9 cellular contexts compared by ENCODE assay signal in genomic region chr11:16923987-16924386, GRCh38.
DNase-seq lines count a peak whose midpoint lies in the region; ATAC-seq, FAIRE-seq and TF ChIP-seq lines count a peak whose summit lies in the region.
"Had no signal": no experiment of that assay in that cellular context is flagged by ENCODE, and none has a peak within 500 bp of the region (broad histone marks: within the 10 kb centered on the region; RNA-seq: fewer than 3 reads in every experiment).

No MANE protein-coding gene starts in this region.

- H3K27me3 Mint-ChIP-seq in progenitor cell of endocrine pancreas (peaks cover 4% of the 10 kb centered on the region), HFFc6 (ENCODE audit: insufficient read depth) (peaks cover 35% of the 10 kb centered on the region)

- peak overlapping the region in 2 of 3 experiments; percentile 72 to 82 for H3K4me3 ChIP-seq in mammary epithelial cell (replicated peaks in 1 of 3; ENCODE audit: insufficient read depth in 1 of 3, low read depth in 2 of 3, low read length in 3 of 3)

- H3K4me3 Mint-ChIP-seq in progenitor cell of endocrine pancreas (ENCODE audit: low read depth) (peak overlapping the region; percentile 80), HFFc6 (no peak overlapping the region)

- peak overlapping the region; percentile 85 for H3K9ac ChIP-seq in mammary epithelial cell (ENCODE audit: insufficient read depth, low read length)

- H3K27ac ChIP-seq in mammary epithelial cell (ENCODE audit: insufficient read depth, low read depth, low read length) = peak overlapping the region; percentile 70

- H3K27ac Mint-ChIP-seq in progenitor cell of endocrine pancreas = peak overlapping the region; percentile 92
- no peak overlapping the region for H3K27ac Mint-ChIP-seq in HFFc6
- no peak overlapping the region for H3K27ac Mint-ChIP-seq in activated naive CD4-positive, alpha-beta T cell treated with anti-CD3 and anti-CD28 coated beads, Interleukin-2, amount 50 U/mL, for 72 hours

- peaks cover 19% of the 10 kb centered on the region for H3K79me2 ChIP-seq in mammary epithelial cell (ENCODE audit: insufficient read depth, low read length)

- BruUV-seq in mammary epithelial cell (replicated peaks; lab: Mats Ljungman, UMichigan) = no TSS peak

- H4K20me1 ChIP-seq in mammary epithelial cell (ENCODE audit: insufficient read depth, low read length) = no peaks in the 10 kb centered on the region

- H3K4me1 ChIP-seq in mammary epithelial cell (ENCODE audit: insufficient read depth, low read length) = peaks cover 41% of the 10 kb centered on the region

- H3K4me1 Mint-ChIP-seq in progenitor cell of endocrine pancreas (ENCODE audit: low read depth) (peaks cover 43% of the 10 kb centered on the region), HFFc6 (ENCODE audit: low read depth) (no peaks in the 10 kb centered on the region)

- no peak for FAIRE-seq in D721Med (lab: Jason Lieb, UNC)

- no peaks in the 10 kb centered on the region for H3K36me3 Mint-ChIP-seq in progenitor cell of endocrine pancreas (ENCODE audit: insufficient read depth)
- H3K36me3 Mint-ChIP-seq in HFFc6 (ENCODE audit: low read depth) = no peaks in the 10 kb centered on the region
- no peaks in the 10 kb centered on the region for H3K36me3 Mint-ChIP-seq in activated naive CD4-positive, alpha-beta T cell treated with anti-CD3 and anti-CD28 coated beads, Interleukin-2, amount 50 U/mL, for 72 hours

- H3K4me2 ChIP-seq in mammary epithelial cell (ENCODE audit: insufficient read depth, low read depth, low read length) = peak overlapping the region; percentile 100

- CTCF ChIA-PET in mammary epithelial cell (lab: Charles Lee; ENCODE audit: low non-redundant PET) = no interaction called here

- in situ Hi-C loops in mammary epithelial cell (cut with MboI; ENCODE audit: low sequenced_read_pairs in 2 of 2) = no loop called here

- no peaks in the 10 kb centered on the region for H3K9me3 ChIP-seq in mammary epithelial cell (replicated peaks; ENCODE audit: insufficient read depth, low read length)

- TF ChIP-seq CTCF in mammary epithelial cell (conservative IDR thresholded peaks at IDR 0.05 in 1 of 2, IDR thresholded peaks at IDR 0.05 in 1 of 2; ENCODE audit: extremely low read depth in 1 of 2, insufficient read depth in 1 of 2, low read depth in 1 of 2, low read length in 2 of 2) (no peak), progenitor cell of endocrine pancreas (IDR thresholded peaks at IDR 0.05; ENCODE audit: unreplicated experiment) (no peak), D721Med (IDR thresholded peaks at IDR 0.05; ENCODE audit: insufficient read depth, missing control alignments) (no peak), HFFc6 (IDR thresholded peaks at IDR 0.05) (no peak)

- dilution Hi-C loops in mammary epithelial cell (cut with HindIII; ENCODE audit: low sequenced_read_pairs) = no loop called here

- no peaks in the 10 kb centered on the region for H3K9me3 Mint-ChIP-seq in progenitor cell of endocrine pancreas (ENCODE audit: low read depth)
- no peaks in the 10 kb centered on the region for H3K9me3 Mint-ChIP-seq in HFFc6
- H3K9me3 Mint-ChIP-seq in activated naive CD4-positive, alpha-beta T cell treated with anti-CD3 and anti-CD28 coated beads, Interleukin-2, amount 50 U/mL, for 72 hours = no peaks in the 10 kb centered on the region

- intact Hi-C loops in mammary epithelial cell (cut with micrococcal nuclease) = loop anchor here (2.0 kb wide), 1 partner anchor 41 kb away; no protein-coding TSS in a partner anchor

- no peaks in the 10 kb centered on the region for H3K27me3 ChIP-seq in mammary epithelial cell (ENCODE audit: insufficient read depth, low read length)

- ATAC-seq in GM19372 (IDR thresholded peaks at IDR 0.05; ENCODE audit: low read depth, unreplicated experiment) (peak; percentile 41), HG03060 (IDR thresholded peaks at IDR 0.05; ENCODE audit: low read depth, unreplicated experiment) (peak; percentile 37)
- ATAC-seq in activated naive CD4-positive, alpha-beta T cell treated with anti-CD3 and anti-CD28 coated beads, Interleukin-2, amount 50 U/mL, for 72 hours = no peak

- DNase-seq in mammary epithelial cell (no peak), progenitor cell of endocrine pancreas (ENCODE audit: low spot score, unreplicated experiment) (no peak), D721Med (ENCODE audit: insufficient read length, low spot score) (no peak), HFFc6 (no peak)
- no peak for DNase-seq in activated CD8-positive, alpha-beta memory T cell treated with anti-CD3 and anti-CD28 coated beads for 24 hours
- DNase-seq in activated naive CD4-positive, alpha-beta T cell treated with anti-CD3 and anti-CD28 coated beads, Interleukin-2, amount 50 U/mL, for 72 hours (ENCODE audit: low spot score in 2 of 2) = no peak
- DNase-seq: NCI-H446 treated with DMSO at 0.1 percent for 48 hours had no signal

- H2AFZ ChIP-seq in mammary epithelial cell (ENCODE audit: low read depth, low read length) = peak overlapping the region; percentile 96

- 93% methylated on average over 4 of the region's 4 CpGs for WGBS in mammary epithelial cell (ENCODE audit: low coverage, missing lambda C conversion rate)

- no peaks in the 10 kb centered on the region for H3K36me3 ChIP-seq in mammary epithelial cell (ENCODE audit: insufficient read depth, low read length)

Comparison
In these comparisons a context has a peak if more than half of its experiments do, and no peak if none do; other contexts are left out.
1. ATAC-seq: peak in GM19372 (single experiment) and HG03060 (single experiment); none in activated naive CD4-positive, alpha-beta T cell treated with anti-CD3 and anti-CD28 coated beads, Interleukin-2, amount 50 U/mL, for 72 hours (0 of 2).